In the genomic region with DNA sequence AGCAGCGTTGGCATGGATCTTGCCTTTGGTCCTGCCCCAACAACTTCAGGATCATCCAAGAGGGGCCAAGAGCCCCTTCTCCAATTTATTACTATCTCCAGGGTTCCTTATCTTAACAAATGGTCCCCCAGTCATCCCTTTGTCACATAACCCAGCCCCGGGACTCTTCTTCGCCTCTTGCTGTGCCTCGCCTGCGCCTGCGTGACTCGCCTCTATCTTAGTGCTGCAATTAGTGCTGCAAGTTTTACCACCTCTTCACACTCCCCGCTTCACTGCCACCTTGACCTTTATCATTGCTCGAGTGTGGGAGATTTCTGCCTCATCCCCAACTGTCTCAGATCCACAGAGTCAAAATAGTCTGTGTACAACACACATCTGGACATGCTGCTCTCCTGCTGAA, we compare ENCODE assay signal across 8 cellular contexts. TPM values are rescaled to one million over a fixed set of nuclear protein-coding genes. Genes with fewer than 3 reads are reported as not detected.
"Had no signal": no experiment of that assay in that cellular context is flagged by ENCODE, and none has a peak within 500 bp of the region (broad histone marks: within the 10 kb centered on the region; RNA-seq: fewer than 3 reads in every experiment).

No MANE protein-coding gene starts in this region.

- DNase-seq: GM23248, GOT3, H9, HCEC 1CT, IMR-90, KBM-7 had no signal

- H3K4me3 Mint-ChIP-seq: H9 had no signal

- H3K9ac ChIP-seq: GM23248 had no signal

- H3K9me3 Mint-ChIP-seq: H9 had no signal

- FAIRE-seq: H54, HTR-8/SVneo had no signal

- H3K4me3 ChIP-seq: GM23248 had no signal

- H3K27ac ChIP-seq: GM23248 had no signal

- H2AFZ ChIP-seq: GM23248 had no signal

RNA-seq across cellular contexts. Expression of gene IGSF22, which starts 4.0 kb away (rescaled TPM):
- total RNA-seq: GM23248, IMR-90 had no signal
- polyA plus RNA-seq: GM23248, IMR-90 had no signal
